ENCODE assay signal across 1 cellular context in genomic region chr11:27716850-27717249, GRCh38.
A peak's percentile ranks its signal among the peaks of the same experiment; 100 is the strongest.
TF ChIP-seq lines count a peak whose summit lies in the region.

No MANE protein-coding gene starts in this region.

TF ChIP-seq in IMR-90, 13 proteins besides CTCF, POLR2A, EP300 and RAD21:
- peak; percentile 24; the same call in 1 of the 2 replicates for TF ChIP-seq SMC3 (IDR thresholded peaks at IDR 0.05; ENCODE audit: low read depth, low read length)
- TF ChIP-seq FOS (IDR thresholded peaks at IDR 0.05; ENCODE audit: low read depth, low read length), result no peak
